ENCODE assay signal across 1 cellular context in the genomic region with DNA sequence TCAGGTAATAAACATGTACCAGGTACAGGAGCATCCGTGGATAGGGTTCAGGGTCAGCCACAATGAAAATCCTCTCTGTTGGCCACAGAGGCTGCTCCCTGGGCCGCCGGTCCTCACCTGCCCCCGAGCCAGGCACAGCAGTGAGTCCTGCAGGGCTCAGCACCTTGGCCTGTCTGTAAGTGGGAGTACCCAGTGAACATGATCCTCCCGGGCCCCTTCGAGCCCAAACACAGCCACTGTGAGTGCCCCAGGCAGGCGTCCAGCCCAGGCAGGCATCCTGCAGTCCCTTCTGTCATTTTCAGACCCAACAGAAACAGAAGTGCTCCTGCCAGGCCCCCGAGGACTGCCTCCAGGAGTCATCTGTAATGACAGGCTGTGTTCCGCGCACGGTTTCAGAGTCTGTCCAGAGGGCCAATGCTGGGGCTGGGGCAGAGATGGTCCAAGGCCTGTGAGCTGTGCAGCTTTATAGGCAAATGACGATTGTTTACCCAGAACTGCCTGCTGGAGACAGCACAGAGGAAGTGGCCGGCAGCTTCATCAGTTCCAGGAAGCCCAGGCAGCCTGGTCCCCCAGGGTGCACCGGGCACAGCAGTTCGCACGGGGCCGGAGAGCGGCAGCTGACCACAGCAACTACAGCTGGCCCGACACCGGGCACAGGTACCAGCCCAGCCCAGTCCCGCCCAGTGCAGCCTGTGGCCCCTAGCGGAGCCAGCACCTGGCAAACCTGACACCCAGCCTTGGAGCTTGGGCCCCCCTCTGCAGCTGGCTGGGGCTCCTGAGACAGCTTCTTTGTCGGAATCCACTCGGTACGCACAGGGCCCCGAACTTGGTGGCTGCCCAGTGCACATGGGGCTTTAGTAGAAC.
TF ChIP-seq lines count a peak whose summit lies in the region.

No MANE protein-coding gene starts in this region.

TF ChIP-seq in IMR-90, 13 proteins besides CTCF, POLR2A, EP300 and RAD21:
- TF ChIP-seq, protein P1, sequence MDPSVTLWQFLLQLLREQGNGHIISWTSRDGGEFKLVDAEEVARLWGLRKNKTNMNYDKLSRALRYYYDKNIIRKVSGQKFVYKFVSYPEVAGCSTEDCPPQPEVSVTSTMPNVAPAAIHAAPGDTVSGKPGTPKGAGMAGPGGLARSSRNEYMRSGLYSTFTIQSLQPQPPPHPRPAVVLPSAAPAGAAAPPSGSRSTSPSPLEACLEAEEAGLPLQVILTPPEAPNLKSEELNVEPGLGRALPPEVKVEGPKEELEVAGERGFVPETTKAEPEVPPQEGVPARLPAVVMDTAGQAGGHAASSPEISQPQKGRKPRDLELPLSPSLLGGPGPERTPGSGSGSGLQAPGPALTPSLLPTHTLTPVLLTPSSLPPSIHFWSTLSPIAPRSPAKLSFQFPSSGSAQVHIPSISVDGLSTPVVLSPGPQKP (IDR thresholded peaks at IDR 0.05; ENCODE audit: borderline replicate concordance, low read depth, low read length): no peak
- TF ChIP-seq MAZ (IDR thresholded peaks at IDR 0.05; ENCODE audit: borderline replicate concordance, low read depth, low read length): no peak
- no peak for TF ChIP-seq RCOR1 (IDR thresholded peaks at IDR 0.05; ENCODE audit: insufficient replicate concordance, low read length)
- TF ChIP-seq MAFK (IDR thresholded peaks at IDR 0.05; ENCODE audit: low read depth, low read length): no peak
- TF ChIP-seq SMC3 (IDR thresholded peaks at IDR 0.05; ENCODE audit: low read depth, low read length): no peak
- TF ChIP-seq BHLHE40 (IDR thresholded peaks at IDR 0.05; ENCODE audit: low read depth, low read length): no peak
- no peak for TF ChIP-seq CEBPB (IDR thresholded peaks at IDR 0.05; ENCODE audit: low read depth, low read length)
- TF ChIP-seq, protein P2, sequence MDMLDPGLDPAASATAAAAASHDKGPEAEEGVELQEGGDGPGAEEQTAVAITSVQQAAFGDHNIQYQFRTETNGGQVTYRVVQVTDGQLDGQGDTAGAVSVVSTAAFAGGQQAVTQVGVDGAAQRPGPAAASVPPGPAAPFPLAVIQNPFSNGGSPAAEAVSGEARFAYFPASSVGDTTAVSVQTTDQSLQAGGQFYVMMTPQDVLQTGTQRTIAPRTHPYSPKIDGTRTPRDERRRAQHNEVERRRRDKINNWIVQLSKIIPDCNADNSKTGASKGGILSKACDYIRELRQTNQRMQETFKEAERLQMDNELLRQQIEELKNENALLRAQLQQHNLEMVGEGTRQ (IDR thresholded peaks at IDR 0.05; ENCODE audit: low read depth, low read length): no peak
- TF ChIP-seq CHD1 (IDR thresholded peaks at IDR 0.05; ENCODE audit: low read depth, low read length): no peak
- TF ChIP-seq RFX5 (IDR thresholded peaks at IDR 0.05; ENCODE audit: low read depth, low read length): no peak
- no peak for TF ChIP-seq MXI1 (IDR thresholded peaks at IDR 0.05; ENCODE audit: borderline replicate concordance, low read depth, low read length)
- no peak for TF ChIP-seq FOS (IDR thresholded peaks at IDR 0.05; ENCODE audit: low read depth, low read length)
- no peak for TF ChIP-seq NFE2L2 (IDR thresholded peaks at IDR 0.05; ENCODE audit: low read depth, low read length)
